ENCODE assay signal across 24 cellular contexts in genomic region chr7:32078824-32079223, GRCh38. TPM values are rescaled to one million over a fixed set of nuclear protein-coding genes. Genes with fewer than 3 reads are reported as not detected.
"Had no signal": no experiment of that assay in that cellular context is flagged by ENCODE, and none has a peak within 500 bp of the region (broad histone marks: within the 10 kb centered on the region; RNA-seq: fewer than 3 reads in every experiment).

No MANE protein-coding gene starts in this region.

- H3K27ac Mint-ChIP-seq: dendritic cell treated with granulocyte-macrophage colony-stimulating factor and Interleukin-4, amounts not matched to agents 40 ng/mL and 50 ng/mL, for 4 days; effector memory CD8-positive, alpha-beta T cell; endodermal cell; mesothelial cell of epicardium; naive B cell; naive thymus-derived CD8-positive, alpha-beta T cell had no signal

- H3K27me3 ChIP-seq: colonic mucosa, esophagus squamous epithelium, gastrocnemius medialis, left lung had no signal

- H3K4me3 ChIP-seq: colonic mucosa, esophagus squamous epithelium, gastrocnemius medialis, left lung, lower lobe of right lung, mucosa of descending colon had no signal

- H3K36me3 ChIP-seq: colonic mucosa, esophagus squamous epithelium, gastrocnemius medialis, left lung, lower lobe of right lung had no signal

- H3K4me1 ChIP-seq: colonic mucosa, esophagus squamous epithelium, gastrocnemius medialis, left lung, lower lobe of right lung had no signal

- H3K27ac ChIP-seq: colonic mucosa, epithelial cell of prostate, esophagus squamous epithelium, gastrocnemius medialis, left lung, lower lobe of right lung had no signal

- ATAC-seq: effector memory CD8-positive, alpha-beta T cell; esophagus mucosa; gastrocnemius medialis; left lung; lower lobe of right lung; mucosa of descending colon; naive thymus-derived CD8-positive, alpha-beta T cell had no signal

- H3K9me3 ChIP-seq: colonic mucosa, esophagus squamous epithelium, gastrocnemius medialis, left lung, lower lobe of right lung, mucosa of descending colon had no signal

- H3K4me1 Mint-ChIP-seq: endodermal cell; mesothelial cell of epicardium; naive B cell; naive thymus-derived CD8-positive, alpha-beta T cell had no signal

- H3K27me3 Mint-ChIP-seq: effector memory CD8-positive, alpha-beta T cell had no signal

- DNase-seq: colonic mucosa; cortex of kidney; effector CD8-positive, alpha-beta T cell; effector memory CD8-positive, alpha-beta T cell; endodermal cell; erythroblast; esophagus squamous epithelium; foreskin fibroblast; foreskin melanocyte; gastrocnemius medialis; glutamatergic neuron; head of caudate nucleus; hippocampal formation; left cardiac atrium; left lung; lower lobe of right lung; mesenchymal stem cell; mucosa of descending colon; naive B cell; naive thymus-derived CD8-positive, alpha-beta T cell had no signal

- H3K36me3 Mint-ChIP-seq: mesothelial cell of epicardium; naive B cell; naive thymus-derived CD8-positive, alpha-beta T cell had no signal

- H3K4me3 Mint-ChIP-seq: dendritic cell treated with granulocyte-macrophage colony-stimulating factor and Interleukin-4, amounts not matched to agents 40 ng/mL and 50 ng/mL, for 4 days; effector memory CD8-positive, alpha-beta T cell; endodermal cell; mesothelial cell of epicardium; naive B cell; naive thymus-derived CD8-positive, alpha-beta T cell had no signal

RNA-seq across cellular contexts. Expression of gene PDE1C, which starts 8.6 kb away (rescaled TPM):
- total RNA-seq: naive thymus-derived CD8-positive, alpha-beta T cell had no signal
- polyA plus RNA-seq: naive thymus-derived CD8-positive, alpha-beta T cell had no signal
